Comparison of ENCODE assay signal across 8 cellular contexts in genomic region chr17:43591750-43592562, GRCh38. TPM values are rescaled to one million over a fixed set of nuclear protein-coding genes. Genes with fewer than 3 reads are reported as not detected.
DNase-seq lines count a peak whose midpoint lies in the region; ATAC-seq and TF ChIP-seq lines count a peak whose summit lies in the region.

No MANE protein-coding gene starts in this region.

- H3K4me3 Mint-ChIP-seq in CD4-positive, alpha-beta memory T cell = no peak overlapping the region

- H3K4me1 ChIP-seq in colonic mucosa = no peaks in the 10 kb centered on the region
- H3K4me1 ChIP-seq in liver (ENCODE audit: control insufficient read depth in 4 of 4, insufficient read depth in 4 of 4, low read length in 3 of 4) = no peaks in the 10 kb centered on the region
- H3K4me1 ChIP-seq in subcutaneous abdominal adipose tissue (ENCODE audit: control insufficient read depth in 5 of 5, insufficient read depth in 5 of 5, low read length in 5 of 5) = peaks cover 7 to 41% (median 19%) of the 10 kb centered on the region in 5 donors
- H3K4me1 ChIP-seq in CD4-positive, alpha-beta memory T cell (ENCODE audit: insufficient read depth, low read length) = no peaks in the 10 kb centered on the region

- CTCF ChIA-PET in CD4-positive, alpha-beta memory T cell (lab: Charles Lee; ENCODE audit: partially characterized antibody) = interaction anchor here (1.1 to 1.9 kb wide), 2 partner anchors 13 to 88 kb away, joined by 5 read pairs; no protein-coding TSS in a partner anchor

- no peaks in the 10 kb centered on the region for H3K36me3 ChIP-seq in colonic mucosa
- H3K36me3 ChIP-seq in liver (ENCODE audit: control insufficient read depth in 4 of 4, insufficient read depth in 3 of 4, low read depth in 1 of 4, low read length in 3 of 4) = no peaks in the 10 kb centered on the region
- H3K36me3 ChIP-seq in subcutaneous abdominal adipose tissue (ENCODE audit: control insufficient read depth in 5 of 5, insufficient read depth in 5 of 5, low read length in 5 of 5) = no peaks in the 10 kb centered on the region
- H3K36me3 ChIP-seq in CD4-positive, alpha-beta memory T cell (ENCODE audit: insufficient read depth, low read length) = no peaks in the 10 kb centered on the region

- no peak overlapping the region for H3K4me3 ChIP-seq in colonic mucosa
- H3K4me3 ChIP-seq in liver (ENCODE audit: low read depth in 1 of 3, low read length in 3 of 3) = no peak overlapping the region
- peak overlapping the region in 1 of 5 donors; percentile 36 for H3K4me3 ChIP-seq in subcutaneous abdominal adipose tissue (ENCODE audit: low read depth in 1 of 5, low read length in 5 of 5)
- H3K4me3 ChIP-seq in CD4-positive, alpha-beta memory T cell (ENCODE audit: low read length in 2 of 2) = no peak overlapping the region

- H3K4me1 Mint-ChIP-seq in CD4-positive, alpha-beta memory T cell = no peaks in the 10 kb centered on the region

- no peaks in the 10 kb centered on the region for H3K36me3 Mint-ChIP-seq in CD4-positive, alpha-beta memory T cell

- H3K27ac ChIP-seq in colonic mucosa = peak overlapping the region; percentile 57
- H3K27ac ChIP-seq in liver (ENCODE audit: low read depth in 1 of 2, low read length in 2 of 2) = peak overlapping the region; percentile 61 to 67
- peak overlapping the region; percentile 96 for H3K27ac ChIP-seq in subcutaneous abdominal adipose tissue (ENCODE audit: low read depth, low read length)
- no peak overlapping the region for H3K27ac ChIP-seq in CD4-positive, alpha-beta memory T cell (ENCODE audit: low read depth, low read length)

- no peak overlapping the region for H3K27ac Mint-ChIP-seq in CD4-positive, alpha-beta memory T cell

- TF ChIP-seq RAD21 in liver (IDR thresholded peaks at IDR 0.05) = no peak

- WGBS in liver = 78% methylated on average over 31 of the region's 31 CpGs

- DNase-seq in HS-5 (ENCODE audit: low read depth) (peak; percentile 80), colonic mucosa (peak; percentile 62), HUDEP-2 (lab: John Stamatoyannopoulos, UW; ENCODE audit: unreplicated experiment in 76 of 76) (no peak), NCI-H2107 treated with DMSO at 0.1 percent for 48 hours (lab: John Stamatoyannopoulos, UW; ENCODE audit: unreplicated experiment) (no peak)
- no peak for DNase-seq in CD4-positive, alpha-beta memory T cell

- H3K27me3 ChIP-seq in colonic mucosa (no peaks in the 10 kb centered on the region), liver (ENCODE audit: control insufficient read depth in 4 of 4, insufficient read depth in 4 of 4, low read length in 3 of 4) (no peaks in the 10 kb centered on the region), subcutaneous abdominal adipose tissue (ENCODE audit: control insufficient read depth in 5 of 5, insufficient read depth in 4 of 5, low read length in 5 of 5) (peaks cover 0 to 5% (median 0%) of the 10 kb centered on the region in 5 donors)
- no peaks in the 10 kb centered on the region for H3K27me3 ChIP-seq in CD4-positive, alpha-beta memory T cell (ENCODE audit: insufficient read depth, low read length)

- no peaks in the 10 kb centered on the region for H3K9me3 ChIP-seq in colonic mucosa
- no peaks in the 10 kb centered on the region for H3K9me3 ChIP-seq in liver (ENCODE audit: control insufficient read depth in 4 of 4, low read length in 3 of 4)
- no peaks in the 10 kb centered on the region for H3K9me3 ChIP-seq in subcutaneous abdominal adipose tissue (ENCODE audit: control insufficient read depth in 5 of 5, low read length in 5 of 5)
- no peaks in the 10 kb centered on the region for H3K9me3 ChIP-seq in CD4-positive, alpha-beta memory T cell (ENCODE audit: control insufficient read depth in 1 of 2, low read length in 2 of 2)

- H3K9ac ChIP-seq in colonic mucosa (ENCODE audit: low read depth in 2 of 2, low read length in 2 of 2) (no peak overlapping the region), liver (ENCODE audit: low read depth in 1 of 2, low read length in 2 of 2) (peak overlapping the region in 1 of 2 donors; percentile 13), subcutaneous abdominal adipose tissue (ENCODE audit: low read length in 5 of 5) (peak overlapping the region in 3 of 5 donors; percentile 41 to 46 (median 41))

- H3K9me3 Mint-ChIP-seq in CD4-positive, alpha-beta memory T cell = no peaks in the 10 kb centered on the region

- POLR2A ChIA-PET in CD4-positive, alpha-beta memory T cell (lab: Charles Lee; ENCODE audit: partially characterized antibody) = no interaction called here

- no peak for TF ChIP-seq CTCF in colonic mucosa (IDR thresholded peaks at IDR 0.05)
- TF ChIP-seq CTCF in liver (IDR thresholded peaks at IDR 0.05; ENCODE audit: low read depth, low read length, missing input control) = no peak

- intact Hi-C loops in colonic mucosa (cut with DNase I) = no loop called here
- intact Hi-C loops in CD4-positive, alpha-beta memory T cell (cut with micrococcal nuclease) = no loop called here

- no peak for ATAC-seq in HG02678 (IDR thresholded peaks at IDR 0.05; ENCODE audit: unreplicated experiment)

- H3K27me3 Mint-ChIP-seq in CD4-positive, alpha-beta memory T cell = no peaks in the 10 kb centered on the region

TF ChIP-seq in liver, 16 proteins besides CTCF, POLR2A, EP300 and RAD21:
- TF ChIP-seq HNF4G (IDR thresholded peaks at IDR 0.05) (no peak), REST (IDR thresholded peaks at IDR 0.05) (peak; percentile 96)
TF ChIP-seq in liver: peak in this region for 1.

RNA-seq across cellular contexts. Expression of gene ETV4, which starts 45.8 kb away (rescaled TPM):
- total RNA-seq in colonic mucosa = 1 to 10 TPM; 1.4 to 9.0 TPM
- total RNA-seq in liver = 1 to 10 TPM in 1 of 2 donors, under 1 TPM in 1; 0.08 to 1.1 TPM
- polyA plus RNA-seq in liver = under 1 TPM; 0.33 to 0.58 TPM
- not detected for total RNA-seq in CD4-positive, alpha-beta memory T cell
- not detected for polyA plus RNA-seq in CD4-positive, alpha-beta memory T cell

Comparison
In these comparisons a context has a peak if more than half of its experiments do, and no peak if none do; other contexts are left out.
1. DNase-seq: peak in HS-5 (single experiment) and colonic mucosa (single experiment); none in HUDEP-2 (0 of 76), NCI-H2107 treated with DMSO at 0.1 percent for 48 hours (single experiment) and CD4-positive, alpha-beta memory T cell (0 of 5).
2. H3K9ac ChIP-seq: peak in subcutaneous abdominal adipose tissue (3 of 5); none in colonic mucosa (0 of 2).